1 cellular context compared by ENCODE assay signal in genomic region chr3:51995346-51996156, GRCh38.
TF ChIP-seq lines count a peak whose summit lies in the region.

Gene RPL29 (minus strand): TSS chr3:51995895. CDS start chr3:51995461, 434 bp downstream.

TF ChIP-seq in HepG2, 621 proteins besides CTCF, POLR2A, EP300 and RAD21 (continued from another document and continues in another):
- TF ChIP-seq ZNF607 (CRISPR knock-in tag; IDR thresholded peaks at IDR 0.05; ENCODE audit: borderline replicate concordance) (0 out of 2 replicates have a peak, but pooled peaks have one; percentile 19), SMAD3 (CRISPR knock-in tag; IDR thresholded peaks at IDR 0.05) (no peak), ZNF703 (CRISPR knock-in tag; IDR thresholded peaks at IDR 0.05; ENCODE audit: borderline replicate concordance) (peak; percentile 49; the same call in 1 of the 2 replicates), LRRFIP1 (CRISPR knock-in tag; conservative IDR thresholded peaks at IDR 0.05) (no peak), TEAD3 (CRISPR knock-in tag; optimal IDR thresholded peaks at IDR 0.05; ENCODE audit: borderline replicate concordance) (peak; percentile 80), ZNF101 (CRISPR knock-in tag; IDR thresholded peaks at IDR 0.05; ENCODE audit: borderline replicate concordance, low read depth) (no peak), KLF16 (CRISPR knock-in tag; IDR thresholded peaks at IDR 0.05) (peak in 1 of 2 experiments; percentile 93; a peak in 2 of 4 replicates), ZMYM4 (CRISPR knock-in tag; IDR thresholded peaks at IDR 0.05) (peak; percentile 83; the same call in 1 of the 2 replicates), ZNF446 (CRISPR knock-in tag; IDR thresholded peaks at IDR 0.05) (0 out of 2 replicates have a peak, but pooled peaks have one; percentile 47), POGZ (CRISPR knock-in tag; IDR thresholded peaks at IDR 0.05) (peak; percentile 85), YEATS2 (CRISPR knock-in tag; IDR thresholded peaks at IDR 0.05; ENCODE audit: borderline replicate concordance) (peak; percentile 100), DMTF1 (CRISPR knock-in tag; IDR thresholded peaks at IDR 0.05) (no peak), ATF6 (CRISPR knock-in tag; conservative IDR thresholded peaks at IDR 0.05) (no peak), NFAT5 (CRISPR knock-in tag; IDR thresholded peaks at IDR 0.05) (0 out of 2 replicates have a peak, but pooled peaks have one; percentile 45), ATF3 (CRISPR knock-in tag; IDR thresholded peaks at IDR 0.05) (peak; percentile 50; the same call in 1 of the 2 replicates), ZNF605 (CRISPR knock-in tag; IDR thresholded peaks at IDR 0.05) (peak; percentile 97), ZNF512B (CRISPR knock-in tag; IDR thresholded peaks at IDR 0.05; ENCODE audit: borderline replicate concordance) (peak; percentile 28; the same call in 1 of the 2 replicates), ZZZ3 (CRISPR knock-in tag; IDR thresholded peaks at IDR 0.05; ENCODE audit: borderline replicate concordance) (peak; percentile 100; the same call in 1 of the 2 replicates), ZNF781 (CRISPR knock-in tag; IDR thresholded peaks at IDR 0.05; ENCODE audit: borderline replicate concordance, not compliant biosample characterization) (peak; percentile 86), MED8 (CRISPR knock-in tag; IDR thresholded peaks at IDR 0.05; ENCODE audit: insufficient replicate concordance) (peak; percentile 37), TRAFD1 (CRISPR knock-in tag; IDR thresholded peaks at IDR 0.05; ENCODE audit: borderline replicate concordance) (no peak), ZBTB37 (CRISPR knock-in tag; IDR thresholded peaks at IDR 0.05) (no peak), NFRKB (IDR thresholded peaks at IDR 0.05) (no peak), ZNF224 (CRISPR knock-in tag; IDR thresholded peaks at IDR 0.05) (peak; percentile 82; the same call in 1 of the 2 replicates), ZNF232 (CRISPR knock-in tag; IDR thresholded peaks at IDR 0.05; ENCODE audit: borderline replicate concordance) (0 out of 2 replicates have a peak, but pooled peaks have one; percentile 42), AGO1 (IDR thresholded peaks at IDR 0.05; ENCODE audit: low read depth, low read length, poor library complexity, severe bottlenecking) (peak; percentile 77), SYNCRIP (IDR thresholded peaks at IDR 0.05; ENCODE audit: insufficient read depth, low read depth, low read length) (no peak), GPBP1L1 (CRISPR knock-in tag; IDR thresholded peaks at IDR 0.05) (no peak), ZNF276 (CRISPR knock-in tag; IDR thresholded peaks at IDR 0.05; ENCODE audit: low read depth) (no peak; the same call in 1 of the 2 replicates), ZNF792 (CRISPR knock-in tag; IDR thresholded peaks at IDR 0.05) (peak; percentile 81), MTA3 (CRISPR knock-in tag; IDR thresholded peaks at IDR 0.05) (no peak), RELA (CRISPR knock-in tag; IDR thresholded peaks at IDR 0.05) (no peak), ZFY (CRISPR knock-in tag; IDR thresholded peaks at IDR 0.05) (peak; percentile 82), ZKSCAN1 (IDR thresholded peaks at IDR 0.05; ENCODE audit: low read length) (no peak), ZNF652 (CRISPR knock-in tag; IDR thresholded peaks at IDR 0.05; ENCODE audit: borderline replicate concordance, low read depth) (no peak)
